1 cellular context compared by ENCODE assay signal in genomic region chr21:44484498-44485253, GRCh38.
TF ChIP-seq lines count a peak whose summit lies in the region.

No MANE protein-coding gene starts in this region.

TF ChIP-seq in SK-N-SH, 30 proteins besides CTCF, POLR2A, EP300 and RAD21 (continued from another document):
- TF ChIP-seq ZBTB33 (IDR thresholded peaks at IDR 0.05; ENCODE audit: borderline replicate concordance, low read depth) (no peak), RFX5 (IDR thresholded peaks at IDR 0.05; ENCODE audit: low read length) (no peak), FOXJ3 (CRISPR knock-in tag; IDR thresholded peaks at IDR 0.05) (no peak), ELF1 (IDR thresholded peaks at IDR 0.05) (no peak), CHD2 (IDR thresholded peaks at IDR 0.05; ENCODE audit: low read length, partially characterized antibody) (no peak), TEAD4 (IDR thresholded peaks at IDR 0.05; ENCODE audit: borderline replicate concordance, insufficient read depth) (no peak), SIN3A (IDR thresholded peaks at IDR 0.05; ENCODE audit: borderline replicate concordance, low read depth, low read length) (no peak)
TF ChIP-seq in SK-N-SH: peak in this region for 0.
